18 cellular contexts compared by ENCODE assay signal in genomic region chr6:35244551-35244950, GRCh38. TPM values are rescaled to one million over a fixed set of nuclear protein-coding genes. Genes with fewer than 3 reads are reported as not detected.
DNase-seq lines count a peak whose midpoint lies in the region; ATAC-seq, FAIRE-seq and TF ChIP-seq lines count a peak whose summit lies in the region.
"Had no signal": no experiment of that assay in that cellular context is flagged by ENCODE, and none has a peak within 500 bp of the region (broad histone marks: within the 10 kb centered on the region; RNA-seq: fewer than 3 reads in every experiment).

No MANE protein-coding gene starts in this region.

- peaks cover 5% of the 10 kb centered on the region for H3K4me1 ChIP-seq in neural progenitor cell
- H3K4me1 ChIP-seq in colonic mucosa: no peaks in the 10 kb centered on the region

- peaks cover 3% of the 10 kb centered on the region for H3F3A ChIP-seq in neural progenitor cell (ENCODE audit: low read depth)

- no peak overlapping the region for H2AFZ ChIP-seq in neural progenitor cell (replicated peaks)
- H2AFZ ChIP-seq: GM23338 had no signal

- peaks cover 13% of the 10 kb centered on the region for H3K4me1 Mint-ChIP-seq in neural progenitor cell

- H3K9ac ChIP-seq in neural progenitor cell: no peak overlapping the region
- H3K9ac ChIP-seq in colonic mucosa (ENCODE audit: low read depth in 2 of 2, low read length in 2 of 2): no peak overlapping the region

- no peak for FAIRE-seq in D721Med (lab: Jason Lieb, UNC)
- FAIRE-seq: G401.6, GM12892 had no signal

- no peaks in the 10 kb centered on the region for H3K9me3 Mint-ChIP-seq in neural progenitor cell
- H3K9me3 Mint-ChIP-seq: CD4-positive, alpha-beta memory T cell; GM23338; H9 had no signal

- H3K79me2 ChIP-seq in neural progenitor cell (ENCODE audit: low read depth): no peaks in the 10 kb centered on the region

- DNase-seq in mesenteric fat pad (ENCODE audit: low spot score) (peak; percentile 49), neural progenitor cell (ENCODE audit: low spot score) (no peak), sciatic nerve (ENCODE audit: low spot score) (peak; percentile 50), D721Med (ENCODE audit: insufficient read length, low spot score) (no peak), colonic mucosa (no peak)
- DNase-seq in activated CD4-positive, CD25-positive, alpha-beta regulatory T cell (lab: John Stamatoyannopoulos, UW): no peak
- DNase-seq: C1 segment of cervical spinal cord; Calu3; CD4-positive, alpha-beta memory T cell; COR-L47; DMS153; DND-41; H9 had no signal

- peaks cover 2% of the 10 kb centered on the region for H3K27me3 Mint-ChIP-seq in neural progenitor cell (ENCODE audit: insufficient read depth, low read depth)
- H3K27me3 Mint-ChIP-seq: CD4-positive, alpha-beta memory T cell had no signal

- H3K4me2 ChIP-seq in neural progenitor cell: no peak overlapping the region
- H3K4me2 ChIP-seq: GM23338 had no signal

- H3K36me3 Mint-ChIP-seq in neural progenitor cell: peaks cover 28% of the 10 kb centered on the region

- H3K9me3 ChIP-seq in neural progenitor cell (ENCODE audit: low read depth) (no peaks in the 10 kb centered on the region), colonic mucosa (no peaks in the 10 kb centered on the region)

- intact Hi-C loops in sciatic nerve (cut with DNase I) (no loop called here), colonic mucosa (cut with DNase I) (loop anchor here (10.0 kb wide), 1 partner anchor 260 kb away; no protein-coding TSS in a partner anchor)

- peak overlapping the region; percentile 68 for H3K27ac Mint-ChIP-seq in neural progenitor cell
- H3K27ac Mint-ChIP-seq: GM23338, H9 had no signal

- H3K4me3 ChIP-seq in neural progenitor cell (no peak overlapping the region), colonic mucosa (no peak overlapping the region)
- H3K4me3 ChIP-seq: GM23338 had no signal

- no peak for ATAC-seq in sciatic nerve
- ATAC-seq: GM23338, HCT116 had no signal

- TF ChIP-seq CTCF in neural progenitor cell (IDR thresholded peaks at IDR 0.05) (no peak), D721Med (IDR thresholded peaks at IDR 0.05; ENCODE audit: insufficient read depth, missing control alignments) (no peak), colonic mucosa (IDR thresholded peaks at IDR 0.05) (no peak)

- H3K27ac ChIP-seq in neural progenitor cell: no peak overlapping the region
- no peak overlapping the region for H3K27ac ChIP-seq in colonic mucosa

- no peak overlapping the region for H3K4me3 Mint-ChIP-seq in neural progenitor cell
- H3K4me3 Mint-ChIP-seq: GM23338, H9 had no signal

- peaks cover 54% of the 10 kb centered on the region for H4K20me1 ChIP-seq in neural progenitor cell (ENCODE audit: low read depth)

- no peaks in the 10 kb centered on the region for H3K27me3 ChIP-seq in neural progenitor cell
- no peaks in the 10 kb centered on the region for H3K27me3 ChIP-seq in colonic mucosa

- H3K36me3 ChIP-seq in neural progenitor cell (no peaks in the 10 kb centered on the region), colonic mucosa (no peaks in the 10 kb centered on the region)

RNA-seq across cellular contexts. Expression of gene ZNF76, which starts 15.0 kb away (rescaled TPM):
- total RNA-seq in mesenteric fat pad: 24.5 TPM
- total RNA-seq in neural progenitor cell (ENCODE audit: low replicate concordance): 14.8 and 27.0 TPM in 2 replicates
- 45.8 TPM for total RNA-seq in sciatic nerve
- total RNA-seq in colonic mucosa: 10 to 100 TPM; 20.3 to 33.8 TPM

RNA-seq across cellular contexts. Expression of gene SCUBE3, which starts 30.8 kb away (rescaled TPM):
- 0.22 TPM for total RNA-seq in mesenteric fat pad
- total RNA-seq in neural progenitor cell (ENCODE audit: low replicate concordance): 9.0 and 11.4 TPM in 2 replicates
- total RNA-seq in sciatic nerve: 2.9 TPM
- total RNA-seq in colonic mucosa: under 1 TPM; 0.20 to 0.74 TPM
- total RNA-seq: CD4-positive, alpha-beta memory T cell had no signal

RNA-seq across cellular contexts. Expression of gene DEF6, which starts 53.1 kb away (rescaled TPM):
- total RNA-seq in mesenteric fat pad (7.8 TPM), neural progenitor cell (ENCODE audit: low replicate concordance) (0.17 and 0.19 TPM in 2 replicates), sciatic nerve (11.6 TPM), colonic mucosa (10 to 100 TPM in 1 of 2 donors, 1 to 10 TPM in 1; 8.1 to 12.5 TPM)
- total RNA-seq: A172 had no signal

Comparison
In these comparisons a context has a peak if more than half of its experiments do, and no peak if none do; other contexts are left out.
1. DNase-seq: peak in mesenteric fat pad (single experiment) and sciatic nerve (single experiment); none in neural progenitor cell (single experiment), D721Med (single experiment), colonic mucosa (single experiment) and activated CD4-positive, CD25-positive, alpha-beta regulatory T cell (0 of 4).